Comparison of ENCODE assay signal across 8 cellular contexts in genomic region chr19:7522923-7523667, GRCh38. TPM values are rescaled to one million over a fixed set of nuclear protein-coding genes. Genes with fewer than 3 reads are reported as not detected.
DNase-seq lines count a peak whose midpoint lies in the region; ATAC-seq and TF ChIP-seq lines count a peak whose summit lies in the region.

No MANE protein-coding gene starts in this region.

- DNase-seq in T-helper 1 cell, result no peak
- no peak for DNase-seq in T-cell
- peak in 1 of 2 donors; percentile 60 for DNase-seq in foreskin fibroblast
- DNase-seq in skeletal muscle cell (ENCODE audit: low read depth), result no peak
- DNase-seq in medulla oblongata (ENCODE audit: extremely low spot score), result no peak
- no peak for DNase-seq in ACHN
- no peak for DNase-seq in activated CD8-positive, alpha-beta memory T cell treated with anti-CD3 and anti-CD28 coated beads, Interleukin-2, amount 50 U/mL, for 48 hours

- no peaks in the 10 kb centered on the region for H3K36me3 Mint-ChIP-seq in T-helper 1 cell treated with Interleukin-12 subunit alpha and Interleukin-12 subunit beta and Interleukin-4 antibody, amounts not matched to agents 30 μg/mL and 1 μg/mL, for 36 hours (ENCODE audit: low read depth)
- H3K36me3 Mint-ChIP-seq in T-cell, result peaks cover 5% of the 10 kb centered on the region

- POLR2A ChIA-PET in T-cell (lab: Charles Lee), result interaction anchor here (0.5 to 0.7 kb wide), 4 partner anchors 9 to 1456 kb away, joined by 3 to 4 read pairs (median 4); partner anchors contain the start of genes PET100 (in 1 of the 2) and XAB2 (in 1 of the 2)

- in situ Hi-C loops in ACHN (cut with HindIII; ENCODE audit: low pct_ligation_motif_present, low pct_unique_long_range_greater_than_20kb, low sequenced_read_pairs), result no loop called here

- no peak overlapping the region for H3K27ac Mint-ChIP-seq in T-helper 1 cell treated with Interleukin-12 subunit alpha and Interleukin-12 subunit beta and Interleukin-4 antibody, amounts not matched to agents 30 μg/mL and 1 μg/mL, for 36 hours
- no peak overlapping the region for H3K27ac Mint-ChIP-seq in T-cell

- TF ChIP-seq CTCF in foreskin fibroblast (IDR thresholded peaks at IDR 0.05; ENCODE audit: low read depth, low read length), result no peak

- no peak for ATAC-seq in T-cell (replicated peaks in 1 of 4)

- peak overlapping the region; percentile 70 for H3K4me3 Mint-ChIP-seq in T-helper 1 cell treated with Interleukin-12 subunit alpha and Interleukin-12 subunit beta and Interleukin-4 antibody, amounts not matched to agents 30 μg/mL and 1 μg/mL, for 36 hours
- peak overlapping the region; percentile 64 to 88 (median 73) for H3K4me3 Mint-ChIP-seq in T-cell

- H3K9me3 Mint-ChIP-seq in T-helper 1 cell treated with Interleukin-12 subunit alpha and Interleukin-12 subunit beta and Interleukin-4 antibody, amounts not matched to agents 30 μg/mL and 1 μg/mL, for 36 hours, result no peaks in the 10 kb centered on the region
- no peaks in the 10 kb centered on the region for H3K9me3 Mint-ChIP-seq in T-cell

- peaks cover 3% of the 10 kb centered on the region for H3K27me3 Mint-ChIP-seq in T-helper 1 cell treated with Interleukin-12 subunit alpha and Interleukin-12 subunit beta and Interleukin-4 antibody, amounts not matched to agents 30 μg/mL and 1 μg/mL, for 36 hours (ENCODE audit: low read depth)
- peaks cover 0 to 3% of the 10 kb centered on the region in 2 donors for H3K27me3 Mint-ChIP-seq in T-cell

- H3K4me3 ChIP-seq in foreskin fibroblast (ENCODE audit: low read depth in 1 of 2, low read length in 2 of 2), result peak overlapping the region; percentile 90 to 93
- H3K4me3 ChIP-seq in skeletal muscle cell (ENCODE audit: low read depth, low read length), result peak overlapping the region; percentile 79

- CTCF ChIA-PET in T-cell (lab: Charles Lee), result interaction anchor here (0.5 to 1.4 kb wide), 7 partner anchors 11 to 1554 kb away, joined by 3 to 5 read pairs (median 4); partner anchors contain the start of genes PET100 (in 1 of the 2), PNPLA6 (in 1 of the 2) and XAB2 (in 1 of the 2)

- H3K4me1 Mint-ChIP-seq in T-helper 1 cell treated with Interleukin-12 subunit alpha and Interleukin-12 subunit beta and Interleukin-4 antibody, amounts not matched to agents 30 μg/mL and 1 μg/mL, for 36 hours (ENCODE audit: low read depth), result peaks cover 9% of the 10 kb centered on the region
- H3K4me1 Mint-ChIP-seq in T-cell, result peaks cover 9 to 14% (median 13%) of the 10 kb centered on the region in 3 donors

RNA-seq across cellular contexts. Expression of gene MCOLN1, which starts 0.7 kb away (rescaled TPM):
- 10 to 100 TPM; 13.0 to 16.7 (median 15.3) TPM for total RNA-seq in T-cell

RNA-seq across cellular contexts. Expression of gene ZNF358, which starts 7.2 kb away (rescaled TPM):
- 10 to 100 TPM in 1 of 5 donors, 1 to 10 TPM in 4; 4.3 to 10.3 (median 8.5) TPM for total RNA-seq in T-cell

RNA-seq across cellular contexts. Expression of gene PNPLA6, which starts 12.4 kb away (rescaled TPM):
- 100 to 1,000 TPM in 3 of 5 donors, 10 to 100 TPM in 2; 88.4 to 158 (median 125) TPM for total RNA-seq in T-cell

RNA-seq across cellular contexts. Expression of gene PEX11G, which starts 34.3 kb away (rescaled TPM):
- 1 to 10 TPM in 1 of 5 donors, under 1 TPM in 3, not detected in 1; 0.35 to 1.1 (median 0.67) TPM for total RNA-seq in T-cell
